Comparison of ENCODE assay signal across 29 cellular contexts in the genomic region with DNA sequence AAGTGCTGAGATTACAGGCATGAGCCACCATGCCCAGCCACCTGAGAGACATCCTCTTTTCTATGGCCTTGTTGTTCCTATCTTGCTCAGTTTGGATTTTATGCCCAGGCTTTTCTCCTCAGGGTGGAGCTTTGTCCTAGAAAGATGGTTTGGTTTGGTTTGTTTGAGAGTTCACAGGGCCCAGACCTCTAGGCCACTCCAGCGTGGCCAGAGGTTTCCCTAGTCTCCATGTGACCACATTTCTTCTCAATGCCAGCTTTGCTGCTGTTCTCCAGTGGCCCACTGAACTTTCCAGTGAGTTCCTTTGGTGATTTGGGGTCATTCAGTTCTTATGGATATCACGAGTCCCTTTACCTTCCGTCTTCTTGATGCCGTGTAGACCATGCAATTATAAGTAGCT.
"Had no signal": no experiment of that assay in that cellular context is flagged by ENCODE, and none has a peak within 500 bp of the region (broad histone marks: within the 10 kb centered on the region; RNA-seq: fewer than 3 reads in every experiment).

No MANE protein-coding gene starts in this region.

- H3K9ac ChIP-seq: neural progenitor cell, parathyroid adenoma had no signal

- ATAC-seq: naive thymus-derived CD4-positive, alpha-beta T cell; natural killer cell; psoas muscle; right cardiac atrium; sciatic nerve; stimulated activated memory B cell treated with anti-CD40 and anti-IgM and Interleukin-4, amounts not matched to agents 10 μg/mL and 1 μg/mL and 100 μg/mL, for 72 hours; stimulated activated naive CD8-positive, alpha-beta T cell treated with anti-CD3 and anti-CD28 coated beads, Interleukin-15, amount 100 ng/mL, for 72 hours; stimulated activated naive CD8-positive, alpha-beta T cell treated with anti-CD3 and anti-CD28 coated beads, Interleukin-15, Interleukin-2, amounts not matched to agents 100 U/mL and 50 U/mL, for 24 hours had no signal

- H3K4me3 ChIP-seq: neural progenitor cell, ovary, psoas muscle, skin epidermis, smooth muscle cell, spleen, suprapubic skin, testis, tibial nerve, upper lobe of left lung, vagina had no signal

- H3K4me2 ChIP-seq: neural progenitor cell, smooth muscle cell had no signal

- H3K36me3 ChIP-seq: neural progenitor cell, ovary, spleen, suprapubic skin, tibial nerve, upper lobe of left lung, vagina had no signal

- H3K27me3 ChIP-seq: neural progenitor cell, ovary, spleen, suprapubic skin, testis, tibial nerve, upper lobe of left lung, vagina had no signal

- H2AFZ ChIP-seq: neural progenitor cell, parathyroid adenoma had no signal

- H3K4me1 ChIP-seq: neural progenitor cell, parathyroid adenoma, psoas muscle, testis, tibial nerve, upper lobe of left lung, vagina had no signal

- DNase-seq: naive thymus-derived CD4-positive, alpha-beta T cell; natural killer cell; occipital lobe; ovary; posterior cingulate gyrus; psoas muscle; right cardiac atrium; spleen; stimulated activated CD4-positive, alpha-beta T cell treated with anti-CD3 and anti-CD28 coated beads, Interleukin-12 subunit alpha, Interleukin-12 subunit beta, amount 100 ng/mL, for 4 hours; stimulated activated CD4-positive, alpha-beta T cell treated with anti-CD3 and anti-CD28 coated beads, Interleukin-1b, Interleukin-23, amount 100 ng/mL, for 48 hours; stimulated activated CD4-positive, alpha-beta T cell treated with anti-CD3 and anti-CD28 coated beads, Interleukin-4, amount 100 ng/mL, for 1 hour; stimulated activated CD4-positive, alpha-beta T cell treated with anti-CD3 and anti-CD28 coated beads, Interleukin-4, amount 100 ng/mL, for 4 hours; stimulated activated CD8-positive, alpha-beta memory T cell treated with anti-CD3 and anti-CD28 coated beads, Interleukin-4, amount 100 ng/mL, for 48 hours; stimulated activated naive CD4-positive, alpha-beta T cell; stimulated activated naive CD8-positive, alpha-beta T cell treated with anti-CD3 and anti-CD28 coated beads, Interleukin-15, amount 100 ng/mL, for 72 hours; stimulated activated naive CD8-positive, alpha-beta T cell treated with anti-CD3 and anti-CD28 coated beads, Interleukin-15, Interleukin-2, amounts not matched to agents 100 U/mL and 50 U/mL, for 24 hours; substantia nigra; testis; upper lobe of left lung had no signal

- H3K9me3 ChIP-seq: ovary, psoas muscle, suprapubic skin, testis, tibial nerve, upper lobe of left lung, vagina had no signal

- FAIRE-seq: urothelium cell line had no signal

- H3K79me2 ChIP-seq: parathyroid adenoma had no signal

- H3K27ac ChIP-seq: neural progenitor cell, ovary, parathyroid adenoma, psoas muscle, spleen, suprapubic skin, testis, tibial nerve, upper lobe of left lung, vagina had no signal
